Comparison of ENCODE assay signal across 8 cellular contexts in genomic region chr20:5949943-5950270, GRCh38. TPM values are rescaled to one million over a fixed set of nuclear protein-coding genes. Genes with fewer than 3 reads are reported as not detected.
DNase-seq lines count a peak whose midpoint lies in the region; ATAC-seq, FAIRE-seq and TF ChIP-seq lines count a peak whose summit lies in the region.

No MANE protein-coding gene starts in this region.

- no peak for FAIRE-seq in D721Med (lab: Jason Lieb, UNC)

- peaks cover 64% of the 10 kb centered on the region for H3K36me3 ChIP-seq in NT2/D1 (ENCODE audit: insufficient read depth, insufficient read length, low read length)

- ATAC-seq in GM21528 (IDR thresholded peaks at IDR 0.05; ENCODE audit: low FRiP score, unreplicated experiment) = no peak

- in situ Hi-C loops in GM13977 (cut with MboI; ENCODE audit: low pct_unique_long_range_greater_than_20kb, low sequenced_read_pairs, unreplicated experiment) = loop anchor here (25.0 kb wide), 1 partner anchor 413 kb away; no protein-coding TSS in a partner anchor

- H3K4me1 ChIP-seq in NT2/D1 (ENCODE audit: insufficient read depth, insufficient read length) = no peaks in the 10 kb centered on the region

- TF ChIP-seq CTCF in GM13977 (IDR thresholded peaks at IDR 0.05; ENCODE audit: extremely low read depth, insufficient read depth, missing control alignments) (no peak), epithelial cell of proximal tubule (conservative IDR thresholded peaks at IDR 0.05; ENCODE audit: low read depth, low read length) (no peak), retinal pigment epithelial cell (conservative IDR thresholded peaks at IDR 0.05; ENCODE audit: low read depth, low read length) (no peak), D721Med (IDR thresholded peaks at IDR 0.05; ENCODE audit: insufficient read depth, missing control alignments) (no peak)

- H3K4me3 ChIP-seq in NT2/D1 (ENCODE audit: insufficient read length, low read depth) (peak overlapping the region; percentile 84), epithelial cell of proximal tubule (ENCODE audit: low read depth, low read length) (peak overlapping the region; percentile 96), retinal pigment epithelial cell (ENCODE audit: low read length) (peak overlapping the region; percentile 96)

- peak overlapping the region; percentile 91 for H3K9ac ChIP-seq in NT2/D1 (ENCODE audit: insufficient read length, low read depth)

- no peaks in the 10 kb centered on the region for H3K27me3 ChIP-seq in NT2/D1 (ENCODE audit: insufficient read depth, insufficient read length)

- no peaks in the 10 kb centered on the region for H3K9me3 ChIP-seq in NT2/D1 (ENCODE audit: insufficient read depth, low read length)

- DNase-seq in GM13977 (ENCODE audit: low spot score) = peak; percentile 14
- DNase-seq in NT2/D1 (ENCODE audit: low read depth, low spot score) = no peak
- no peak for DNase-seq in epithelial cell of proximal tubule (ENCODE audit: low read depth)
- no peak for DNase-seq in retinal pigment epithelial cell (ENCODE audit: low read depth)
- DNase-seq in ureter (ENCODE audit: low spot score) = no peak
- no peak for DNase-seq in NCI-H1105 treated with DMSO at 0.1 percent for 48 hours (lab: John Stamatoyannopoulos, UW)
- DNase-seq in D721Med (ENCODE audit: insufficient read length, low spot score) = no peak

RNA-seq across cellular contexts. Expression of gene TRMT6, which starts 0.4 kb away (rescaled TPM):
- 12.3 and 21.6 TPM in 2 replicates for total RNA-seq in epithelial cell of proximal tubule
- total RNA-seq in ureter = 19.1 TPM

RNA-seq across cellular contexts. Expression of gene MCM8, which starts 0.5 kb away (rescaled TPM):
- 16.1 and 19.2 TPM in 2 replicates for total RNA-seq in epithelial cell of proximal tubule
- 6.0 TPM for total RNA-seq in ureter

RNA-seq across cellular contexts. Expression of gene CHGB, which starts 38.6 kb away (rescaled TPM):
- total RNA-seq in epithelial cell of proximal tubule (0.29 and 0.52 TPM in 2 replicates), ureter (2.4 TPM)

RNA-seq across cellular contexts. Expression of gene CRLS1, which starts 56.0 kb away (rescaled TPM):
- 36.8 and 42.0 TPM in 2 replicates for total RNA-seq in epithelial cell of proximal tubule
- 48.1 TPM for total RNA-seq in ureter
